Comparison of ENCODE assay signal across 1 cellular context in the genomic region with DNA sequence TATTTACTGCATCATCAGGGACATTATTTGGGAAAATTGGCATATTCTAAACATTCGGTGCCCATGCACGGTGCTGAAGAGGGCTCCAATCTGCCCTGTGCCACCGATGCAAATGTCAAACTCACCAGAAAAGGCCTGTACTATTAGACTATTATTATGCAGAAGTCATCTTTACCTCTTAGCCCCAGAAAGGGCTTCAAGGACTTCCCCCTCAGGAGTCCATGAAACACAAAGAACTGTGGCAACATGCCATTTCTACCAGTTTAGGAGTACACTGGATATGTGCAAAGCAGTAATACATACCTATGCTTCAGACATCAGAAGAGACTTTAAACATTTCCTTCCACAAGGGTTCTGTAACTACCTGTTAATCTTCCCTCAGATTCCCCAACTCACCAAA.
TF ChIP-seq lines count a peak whose summit lies in the region.

No MANE protein-coding gene starts in this region.

TF ChIP-seq in GM23338, 12 proteins besides CTCF, POLR2A, EP300 and RAD21:
- TF ChIP-seq, protein P1, sequence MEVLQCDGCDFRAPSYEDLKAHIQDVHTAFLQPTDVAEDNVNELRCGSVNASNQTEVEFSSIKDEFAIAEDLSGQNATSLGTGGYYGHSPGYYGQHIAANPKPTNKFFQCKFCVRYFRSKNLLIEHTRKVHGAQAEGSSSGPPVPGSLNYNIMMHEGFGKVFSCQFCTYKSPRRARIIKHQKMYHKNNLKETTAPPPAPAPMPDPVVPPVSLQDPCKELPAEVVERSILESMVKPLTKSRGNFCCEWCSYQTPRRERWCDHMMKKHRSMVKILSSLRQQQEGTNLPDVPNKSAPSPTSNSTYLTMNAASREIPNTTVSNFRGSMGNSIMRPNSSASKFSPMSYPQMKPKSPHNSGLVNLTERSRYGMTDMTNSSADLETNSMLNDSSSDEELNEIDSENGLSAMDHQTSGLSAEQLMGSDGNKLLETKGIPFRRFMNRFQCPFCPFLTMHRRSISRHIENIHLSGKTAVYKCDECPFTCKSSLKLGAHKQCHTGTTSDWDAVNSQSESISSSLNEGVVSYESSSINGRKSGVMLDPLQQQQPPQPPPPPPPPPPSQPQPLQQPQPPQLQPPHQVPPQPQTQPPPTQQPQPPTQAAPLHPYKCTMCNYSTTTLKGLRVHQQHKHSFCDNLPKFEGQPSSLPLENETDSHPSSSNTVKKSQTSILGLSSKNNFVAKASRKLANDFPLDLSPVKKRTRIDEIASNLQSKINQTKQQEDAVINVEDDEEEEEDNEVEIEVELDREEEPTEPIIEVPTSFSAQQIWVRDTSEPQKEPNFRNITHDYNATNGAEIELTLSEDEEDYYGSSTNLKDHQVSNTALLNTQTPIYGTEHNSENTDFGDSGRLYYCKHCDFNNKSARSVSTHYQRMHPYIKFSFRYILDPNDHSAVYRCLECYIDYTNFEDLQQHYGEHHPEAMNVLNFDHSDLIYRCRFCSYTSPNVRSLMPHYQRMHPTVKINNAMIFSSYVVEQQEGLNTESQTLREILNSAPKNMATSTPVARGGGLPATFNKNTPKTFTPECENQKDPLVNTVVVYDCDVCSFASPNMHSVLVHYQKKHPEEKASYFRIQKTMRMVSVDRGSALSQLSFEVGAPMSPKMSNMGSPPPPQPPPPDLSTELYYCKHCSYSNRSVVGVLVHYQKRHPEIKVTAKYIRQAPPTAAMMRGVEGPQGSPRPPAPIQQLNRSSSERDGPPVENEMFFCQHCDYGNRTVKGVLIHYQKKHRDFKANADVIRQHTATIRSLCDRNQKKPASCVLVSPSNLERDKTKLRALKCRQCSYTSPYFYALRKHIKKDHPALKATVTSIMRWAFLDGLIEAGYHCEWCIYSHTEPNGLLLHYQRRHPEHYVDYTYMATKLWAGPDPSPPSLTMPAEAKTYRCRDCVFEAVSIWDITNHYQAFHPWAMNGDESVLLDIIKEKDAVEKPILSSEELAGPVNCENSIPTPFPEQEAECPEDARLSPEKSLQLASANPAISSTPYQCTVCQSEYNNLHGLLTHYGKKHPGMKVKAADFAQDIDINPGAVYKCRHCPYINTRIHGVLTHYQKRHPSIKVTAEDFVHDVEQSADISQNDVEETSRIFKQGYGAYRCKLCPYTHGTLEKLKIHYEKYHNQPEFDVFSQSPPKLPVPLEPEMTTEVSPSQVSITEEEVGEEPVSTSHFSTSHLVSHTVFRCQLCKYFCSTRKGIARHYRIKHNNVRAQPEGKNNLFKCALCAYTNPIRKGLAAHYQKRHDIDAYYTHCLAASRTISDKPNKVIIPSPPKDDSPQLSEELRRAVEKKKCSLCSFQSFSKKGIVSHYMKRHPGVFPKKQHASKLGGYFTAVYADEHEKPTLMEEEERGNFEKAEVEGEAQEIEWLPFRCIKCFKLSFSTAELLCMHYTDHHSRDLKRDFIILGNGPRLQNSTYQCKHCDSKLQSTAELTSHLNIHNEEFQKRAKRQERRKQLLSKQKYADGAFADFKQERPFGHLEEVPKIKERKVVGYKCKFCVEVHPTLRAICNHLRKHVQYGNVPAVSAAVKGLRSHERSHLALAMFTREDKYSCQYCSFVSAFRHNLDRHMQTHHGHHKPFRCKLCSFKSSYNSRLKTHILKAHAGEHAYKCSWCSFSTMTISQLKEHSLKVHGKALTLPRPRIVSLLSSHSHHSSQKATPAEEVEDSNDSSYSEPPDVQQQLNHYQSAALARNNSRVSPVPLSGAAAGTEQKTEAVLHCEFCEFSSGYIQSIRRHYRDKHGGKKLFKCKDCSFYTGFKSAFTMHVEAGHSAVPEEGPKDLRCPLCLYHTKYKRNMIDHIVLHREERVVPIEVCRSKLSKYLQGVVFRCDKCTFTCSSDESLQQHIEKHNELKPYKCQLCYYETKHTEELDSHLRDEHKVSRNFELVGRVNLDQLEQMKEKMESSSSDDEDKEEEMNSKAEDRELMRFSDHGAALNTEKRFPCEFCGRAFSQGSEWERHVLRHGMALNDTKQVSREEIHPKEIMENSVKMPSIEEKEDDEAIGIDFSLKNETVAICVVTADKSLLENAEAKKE (CRISPR knock-in tag; IDR thresholded peaks at IDR 0.05): no peak
- TF ChIP-seq CREB1 (CRISPR knock-in tag; IDR thresholded peaks at IDR 0.05; ENCODE audit: low read depth) (no peak), STAT1 (IDR thresholded peaks at IDR 0.05; ENCODE audit: unreplicated experiment) (no peak), POLR2AphosphoS5 (IDR thresholded peaks at IDR 0.05; ENCODE audit: low read depth) (no peak)
- TF ChIP-seq, protein P2, sequence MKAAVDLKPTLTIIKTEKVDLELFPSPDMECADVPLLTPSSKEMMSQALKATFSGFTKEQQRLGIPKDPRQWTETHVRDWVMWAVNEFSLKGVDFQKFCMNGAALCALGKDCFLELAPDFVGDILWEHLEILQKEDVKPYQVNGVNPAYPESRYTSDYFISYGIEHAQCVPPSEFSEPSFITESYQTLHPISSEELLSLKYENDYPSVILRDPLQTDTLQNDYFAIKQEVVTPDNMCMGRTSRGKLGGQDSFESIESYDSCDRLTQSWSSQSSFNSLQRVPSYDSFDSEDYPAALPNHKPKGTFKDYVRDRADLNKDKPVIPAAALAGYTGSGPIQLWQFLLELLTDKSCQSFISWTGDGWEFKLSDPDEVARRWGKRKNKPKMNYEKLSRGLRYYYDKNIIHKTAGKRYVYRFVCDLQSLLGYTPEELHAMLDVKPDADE (IDR thresholded peaks at IDR 0.05): no peak
